Comparison of ENCODE assay signal across 9 cellular contexts in the genomic region with DNA sequence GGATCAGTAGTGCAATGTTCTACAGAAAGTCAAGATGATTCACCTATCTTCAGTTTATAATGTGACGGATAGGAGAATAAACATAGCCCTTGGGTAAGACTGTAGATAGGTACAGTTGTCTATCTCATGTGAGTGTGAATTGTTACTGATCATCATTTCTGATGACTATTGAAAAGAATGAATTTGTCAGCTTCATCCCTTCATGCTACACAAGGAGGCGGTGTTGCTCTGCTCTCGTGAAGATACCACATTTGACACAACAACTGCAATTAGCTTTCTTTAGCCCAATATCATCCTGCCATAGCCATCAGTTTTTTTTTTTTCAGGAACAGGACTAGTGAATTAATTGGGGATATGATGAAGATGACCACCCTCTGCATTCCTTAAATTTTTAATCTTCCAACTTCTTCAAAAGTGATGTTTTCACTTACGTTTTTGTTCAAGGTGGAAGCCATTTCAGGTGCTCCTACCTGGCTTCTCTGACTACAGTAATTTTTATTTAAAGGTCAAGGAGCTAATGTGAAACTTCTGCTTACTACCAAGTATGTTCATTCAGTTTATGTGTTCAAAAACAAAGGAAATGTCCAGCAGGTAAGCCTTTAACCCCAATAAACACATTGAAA.
DNase-seq lines count a peak whose midpoint lies in the region; ATAC-seq and TF ChIP-seq lines count a peak whose summit lies in the region.
"Had no signal": no experiment of that assay in that cellular context is flagged by ENCODE, and none has a peak within 500 bp of the region (broad histone marks: within the 10 kb centered on the region; RNA-seq: fewer than 3 reads in every experiment).

No MANE protein-coding gene starts in this region.

- H3K27me3 ChIP-seq in Panc1 (ENCODE audit: control insufficient read depth, insufficient read depth, low read length): no peaks in the 10 kb centered on the region
- no peaks in the 10 kb centered on the region for H3K27me3 ChIP-seq in tibial nerve

- no peak overlapping the region for H3K27ac Mint-ChIP-seq in activated CD4-positive, alpha-beta T cell treated with anti-CD3 and anti-CD28 coated beads, Interleukin-2, amount 10 ng/mL, durations not matched to agents 24 days and 14 days
- H3K27ac Mint-ChIP-seq: T-helper 1 cell treated with Interleukin-12 subunit alpha and Interleukin-12 subunit beta and Interleukin-4 antibody, amounts not matched to agents 30 μg/mL and 1 μg/mL, for 36 hours had no signal

- POLR2A ChIA-PET in Panc1 (lab: Charles Lee): no interaction called here

- H3K9me3 Mint-ChIP-seq in activated CD4-positive, alpha-beta T cell treated with anti-CD3 and anti-CD28 coated beads, Interleukin-2, amount 10 ng/mL, durations not matched to agents 24 days and 14 days: no peaks in the 10 kb centered on the region
- H3K9me3 Mint-ChIP-seq: T-helper 1 cell treated with Interleukin-12 subunit alpha and Interleukin-12 subunit beta and Interleukin-4 antibody, amounts not matched to agents 30 μg/mL and 1 μg/mL, for 36 hours had no signal

- BruUV-seq in Panc1 (replicated peaks; lab: Mats Ljungman, UMichigan): no TSS peak

- H3K36me3 ChIP-seq in Panc1 (ENCODE audit: control insufficient read depth, insufficient read depth, low read length) (no peaks in the 10 kb centered on the region), tibial nerve (no peaks in the 10 kb centered on the region)

- TF ChIP-seq CTCF in Panc1 (IDR thresholded peaks at IDR 0.05): peak; percentile 53; the same call in 1 of the 2 replicates
- peak; percentile 69 for TF ChIP-seq CTCF in fibroblast of the aortic adventitia (IDR thresholded peaks at IDR 0.05; ENCODE audit: insufficient read depth, low read length)
- peak in 3 of 5 experiments; percentile 10 to 47 (median 20) for TF ChIP-seq CTCF in tibial nerve (IDR thresholded peaks at IDR 0.05)

- 86% methylated on average over 4 of the region's 4 CpGs for WGBS in tibial nerve, 2 donors

- DNase-seq in activated CD4-positive, alpha-beta T cell treated with anti-CD3 and anti-CD28 coated beads for 48 hours: peak; percentile 14
- DNase-seq in activated CD4-positive, alpha-beta T cell treated with anti-CD3 and anti-CD28 coated beads, Interleukin-2, amount 10 ng/mL, durations not matched to agents 24 days and 14 days: no peak
- DNase-seq in Panc1 (ENCODE audit: low read depth, low spot score): no peak
- peak; percentile 80 for DNase-seq in fibroblast of the aortic adventitia (ENCODE audit: low read depth)
- peak; percentile 15 to 38 for DNase-seq in tibial nerve (ENCODE audit: low spot score in 2 of 2)
- DNase-seq in HPDE6-E6E7 (ENCODE audit: extremely low spot score): no peak

- H3K4me1 Mint-ChIP-seq in activated CD4-positive, alpha-beta T cell treated with anti-CD3 and anti-CD28 coated beads, Interleukin-2, amount 10 ng/mL, durations not matched to agents 24 days and 14 days: no peaks in the 10 kb centered on the region

- no peak overlapping the region for H3K4me3 ChIP-seq in Panc1 (ENCODE audit: low read depth in 2 of 2, low read length in 2 of 2)
- no peak overlapping the region for H3K4me3 ChIP-seq in fibroblast of the aortic adventitia (ENCODE audit: low read depth, low read length)
- no peak overlapping the region for H3K4me3 ChIP-seq in tibial nerve

- no peak for TF ChIP-seq POLR2A in tibial nerve (IDR thresholded peaks at IDR 0.05)

- in situ Hi-C loops in Panc1 (cut with HindIII; ENCODE audit: low pct_unique_long_range_greater_than_20kb, low sequenced_read_pairs): no loop called here

- ATAC-seq in Panc1: no peak
- no peak for ATAC-seq in GM19035 (IDR thresholded peaks at IDR 0.05; ENCODE audit: unreplicated experiment)
- ATAC-seq in HG03196 (IDR thresholded peaks at IDR 0.05; ENCODE audit: unreplicated experiment): no peak

- no peaks in the 10 kb centered on the region for H3K36me3 Mint-ChIP-seq in activated CD4-positive, alpha-beta T cell treated with anti-CD3 and anti-CD28 coated beads, Interleukin-2, amount 10 ng/mL, durations not matched to agents 24 days and 14 days (ENCODE audit: low read depth)

- intact Hi-C loops in activated CD4-positive, alpha-beta T cell treated with anti-CD3 and anti-CD28 coated beads, Interleukin-2, amount 10 ng/mL, durations not matched to agents 24 days and 14 days (cut with micrococcal nuclease): loop anchor here (5.0 kb wide), 1 partner anchor 965 kb away; no protein-coding TSS in a partner anchor
- intact Hi-C loops in Panc1 (cut with micrococcal nuclease; ENCODE audit: unreplicated experiment): loop anchor here (5.0 kb wide), 2 partner anchors 955 to 970 kb away; no protein-coding TSS in a partner anchor

- H3K4me1 ChIP-seq in Panc1 (ENCODE audit: control insufficient read depth, insufficient read depth, low read length): no peaks in the 10 kb centered on the region
- H3K4me1 ChIP-seq in tibial nerve: no peaks in the 10 kb centered on the region

- H3K27me3 Mint-ChIP-seq in activated CD4-positive, alpha-beta T cell treated with anti-CD3 and anti-CD28 coated beads, Interleukin-2, amount 10 ng/mL, durations not matched to agents 24 days and 14 days: peaks cover 2% of the 10 kb centered on the region

- TF ChIP-seq EP300 in tibial nerve (IDR thresholded peaks at IDR 0.05): no peak

- H3K4me3 Mint-ChIP-seq in activated CD4-positive, alpha-beta T cell treated with anti-CD3 and anti-CD28 coated beads, Interleukin-2, amount 10 ng/mL, durations not matched to agents 24 days and 14 days: no peak overlapping the region
- H3K4me3 Mint-ChIP-seq: T-helper 1 cell treated with Interleukin-12 subunit alpha and Interleukin-12 subunit beta and Interleukin-4 antibody, amounts not matched to agents 30 μg/mL and 1 μg/mL, for 36 hours had no signal

- no peaks in the 10 kb centered on the region for H3K9me3 ChIP-seq in Panc1 (ENCODE audit: control insufficient read depth, insufficient read depth, low read depth, low read length)
- no peaks in the 10 kb centered on the region for H3K9me3 ChIP-seq in tibial nerve

- CTCF ChIA-PET in Panc1 (lab: Charles Lee): no interaction called here

- H3K27ac ChIP-seq in Panc1 (ENCODE audit: low read length) (no peak overlapping the region), tibial nerve (no peak overlapping the region)

Comparison
In these comparisons a context has a peak if more than half of its experiments do, and no peak if none do; other contexts are left out.
1. DNase-seq: peak in activated CD4-positive, alpha-beta T cell treated with anti-CD3 and anti-CD28 coated beads for 48 hours (single experiment), fibroblast of the aortic adventitia (single experiment) and tibial nerve (2 of 2); none in activated CD4-positive, alpha-beta T cell treated with anti-CD3 and anti-CD28 coated beads, Interleukin-2, amount 10 ng/mL, durations not matched to agents 24 days and 14 days (single experiment), Panc1 (single experiment) and HPDE6-E6E7 (single experiment).
2. Peak in every context shown above with its lines, with median percentiles within 50 percentile points of each other: CTCF ChIP-seq.